In the genomic region with DNA sequence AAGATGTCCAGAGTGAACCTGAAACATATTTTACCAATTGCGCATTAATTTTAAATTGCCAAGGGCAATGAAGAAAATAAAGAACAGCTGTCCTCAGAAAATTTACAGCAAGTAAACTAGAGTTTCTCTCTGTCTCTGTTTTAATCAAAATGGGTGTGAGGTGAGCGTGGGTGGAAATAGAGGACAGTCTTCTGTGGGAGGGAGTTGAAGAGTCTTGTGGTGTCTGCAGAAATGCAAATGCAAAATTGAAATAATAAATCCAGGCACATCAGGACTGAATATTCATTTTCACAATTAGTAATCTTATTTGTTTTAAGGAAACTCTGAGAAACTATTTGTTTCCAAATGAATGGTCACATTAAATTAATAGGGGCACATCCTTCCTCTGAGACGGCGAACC, we compare ENCODE assay signal across 14 cellular contexts.
"Had no signal": no experiment of that assay in that cellular context is flagged by ENCODE, and none has a peak within 500 bp of the region (broad histone marks: within the 10 kb centered on the region; RNA-seq: fewer than 3 reads in every experiment).

No MANE protein-coding gene starts in this region.

- H3K4me3 Mint-ChIP-seq: activated naive CD4-positive, alpha-beta T cell treated with anti-CD3 and anti-CD28 coated beads, Interleukin-2, amount 10 ng/mL, durations not matched to agents 7 days and 5 days; activated T-helper 17 cell treated with anti-CD3 and anti-CD28 coated beads, Interleukin-2, amount 50 U/mL, for 72 hours; naive B cell; stimulated activated naive CD8-positive, alpha-beta T cell treated with anti-CD3 and anti-CD28 coated beads, Interleukin-15, Interleukin-2, amounts not matched to agents 100 ng/mL and 50 ng/mL, for 24 hours had no signal

- ATAC-seq: activated T-helper 17 cell treated with anti-CD3 and anti-CD28 coated beads, Interleukin-2, amount 50 U/mL, for 72 hours; left colon; upper lobe of right lung had no signal

- H3K27ac Mint-ChIP-seq: activated naive CD4-positive, alpha-beta T cell treated with anti-CD3 and anti-CD28 coated beads, Interleukin-2, amount 10 ng/mL, durations not matched to agents 7 days and 5 days; activated T-helper 17 cell treated with anti-CD3 and anti-CD28 coated beads, Interleukin-2, amount 50 U/mL, for 72 hours; naive B cell; stimulated activated naive CD8-positive, alpha-beta T cell treated with anti-CD3 and anti-CD28 coated beads, Interleukin-15, Interleukin-2, amounts not matched to agents 100 ng/mL and 50 ng/mL, for 24 hours had no signal

- H3K27me3 Mint-ChIP-seq: activated naive CD4-positive, alpha-beta T cell treated with anti-CD3 and anti-CD28 coated beads, Interleukin-2, amount 10 ng/mL, durations not matched to agents 7 days and 5 days; activated T-helper 17 cell treated with anti-CD3 and anti-CD28 coated beads, Interleukin-2, amount 50 U/mL, for 72 hours; stimulated activated naive CD8-positive, alpha-beta T cell treated with anti-CD3 and anti-CD28 coated beads, Interleukin-15, Interleukin-2, amounts not matched to agents 100 ng/mL and 50 ng/mL, for 24 hours had no signal

- H3K36me3 Mint-ChIP-seq: naive B cell had no signal

- H3K4me1 Mint-ChIP-seq: activated naive CD4-positive, alpha-beta T cell treated with anti-CD3 and anti-CD28 coated beads, Interleukin-2, amount 10 ng/mL, durations not matched to agents 7 days and 5 days; naive B cell had no signal

- H3K9me3 Mint-ChIP-seq: activated naive CD4-positive, alpha-beta T cell treated with anti-CD3 and anti-CD28 coated beads, Interleukin-2, amount 10 ng/mL, durations not matched to agents 7 days and 5 days; activated T-helper 17 cell treated with anti-CD3 and anti-CD28 coated beads, Interleukin-2, amount 50 U/mL, for 72 hours; naive B cell; stimulated activated naive CD8-positive, alpha-beta T cell treated with anti-CD3 and anti-CD28 coated beads, Interleukin-15, Interleukin-2, amounts not matched to agents 100 ng/mL and 50 ng/mL, for 24 hours had no signal

- FAIRE-seq: colon had no signal

- H3K27ac ChIP-seq: cardiac muscle cell, esophagus muscularis mucosa, neutrophil, upper lobe of right lung had no signal

- DNase-seq: activated CD4-positive, alpha-beta T cell treated with anti-CD3 and anti-CD28 coated beads for 48 hours; activated naive CD4-positive, alpha-beta T cell treated with anti-CD3 and anti-CD28 coated beads, Interleukin-2, amount 10 ng/mL, durations not matched to agents 7 days and 5 days; left colon; naive B cell; posterior cingulate gyrus; stimulated activated CD4-positive, alpha-beta T cell treated with anti-CD3 and anti-CD28 coated beads, Interleukin-15, amount 100 ng/mL, for 24 hours; stimulated activated CD4-positive, alpha-beta T cell treated with anti-CD3 and anti-CD28 coated beads, Interleukin-4, amount 100 ng/mL, for 24 hours; upper lobe of right lung had no signal
